16 cellular contexts compared by ENCODE assay signal in genomic region chr1:74571875-74572274, GRCh38. TPM values are rescaled to one million over a fixed set of nuclear protein-coding genes. Genes with fewer than 3 reads are reported as not detected.
"Had no signal": no experiment of that assay in that cellular context is flagged by ENCODE, and none has a peak within 500 bp of the region (broad histone marks: within the 10 kb centered on the region; RNA-seq: fewer than 3 reads in every experiment).

No MANE protein-coding gene starts in this region.

- H3K36me3 Mint-ChIP-seq: activated naive CD8-positive, alpha-beta T cell treated with anti-CD3 and anti-CD28 coated beads, Interleukin-2, amount 10 ng/mL, durations not matched to agents 7 days and 5 days had no signal

- ATAC-seq: activated CD4-positive, CD25-positive, alpha-beta regulatory T cell treated with anti-CD3 and anti-CD28 coated beads, Interleukin-2, amount 50 U/mL, for 24 hours; foreskin keratinocyte; sciatic nerve had no signal

- H3K4me1 ChIP-seq: foreskin keratinocyte, spleen, thyroid gland, uterus had no signal

- H3K27me3 ChIP-seq: foreskin keratinocyte, ovary, spleen, thyroid gland, uterus had no signal

- H3K27ac ChIP-seq: foreskin keratinocyte, ovary, spleen, thyroid gland, uterus had no signal

- DNase-seq: activated naive CD4-positive, alpha-beta T cell; activated naive CD8-positive, alpha-beta T cell treated with anti-CD3 and anti-CD28 coated beads, Interleukin-2, amount 10 ng/mL, durations not matched to agents 7 days and 5 days; aorta; effector memory CD4-positive, alpha-beta T cell; foreskin keratinocyte; ovary; spleen; thyroid gland; uterus had no signal

- H3K27me3 Mint-ChIP-seq: activated naive CD8-positive, alpha-beta T cell treated with anti-CD3 and anti-CD28 coated beads, Interleukin-2, amount 10 ng/mL, durations not matched to agents 7 days and 5 days had no signal

- H3K4me1 Mint-ChIP-seq: activated naive CD8-positive, alpha-beta T cell treated with anti-CD3 and anti-CD28 coated beads, Interleukin-2, amount 10 ng/mL, durations not matched to agents 7 days and 5 days had no signal

- H3K4me3 ChIP-seq: ovary, thyroid gland, uterus had no signal

- H3K9me3 Mint-ChIP-seq: activated naive CD8-positive, alpha-beta T cell treated with anti-CD3 and anti-CD28 coated beads, Interleukin-2, amount 10 ng/mL, durations not matched to agents 7 days and 5 days; activated T-helper 1 cell treated with anti-CD3 and anti-CD28 coated beads, Interleukin-12 subunit alpha, Interleukin-12 subunit beta, Interleukin-2, Interleukin-4 antibody, amounts not matched to agents 30 ng/mL and 10 ng/mL and 1 ng/mL, durations not matched to agents 14 hours and 24 hours and 36 hours had no signal

- H3K36me3 ChIP-seq: ovary, spleen, thyroid gland, uterus had no signal

- H3K4me3 Mint-ChIP-seq: activated naive CD8-positive, alpha-beta T cell treated with anti-CD3 and anti-CD28 coated beads, Interleukin-2, amount 10 ng/mL, durations not matched to agents 7 days and 5 days; activated T-helper 1 cell treated with anti-CD3 and anti-CD28 coated beads, Interleukin-12 subunit alpha, Interleukin-12 subunit beta, Interleukin-2, Interleukin-4 antibody, amounts not matched to agents 30 ng/mL and 10 ng/mL and 1 ng/mL, durations not matched to agents 14 hours and 24 hours and 36 hours had no signal

- H3K27ac Mint-ChIP-seq: activated naive CD8-positive, alpha-beta T cell treated with anti-CD3 and anti-CD28 coated beads, Interleukin-2, amount 10 ng/mL, durations not matched to agents 7 days and 5 days; activated T-helper 1 cell treated with anti-CD3 and anti-CD28 coated beads, Interleukin-12 subunit alpha, Interleukin-12 subunit beta, Interleukin-2, Interleukin-4 antibody, amounts not matched to agents 30 ng/mL and 10 ng/mL and 1 ng/mL, durations not matched to agents 14 hours and 24 hours and 36 hours had no signal

RNA-seq across cellular contexts. Expression of gene LRRC53, which starts 59.5 kb away (rescaled TPM):
- total RNA-seq: activated CD8-positive, alpha-beta memory T cell treated with anti-CD3 and anti-CD28 coated beads for 36 hours; activated naive CD8-positive, alpha-beta T cell treated with anti-CD3 and anti-CD28 coated beads, Interleukin-2, amount 10 ng/mL, durations not matched to agents 7 days and 5 days; activated T-helper 1 cell treated with anti-CD3 and anti-CD28 coated beads, Interleukin-12 subunit alpha, Interleukin-12 subunit beta, Interleukin-2, Interleukin-4 antibody, amounts not matched to agents 30 ng/mL and 10 ng/mL and 1 ng/mL, durations not matched to agents 14 hours and 24 hours and 36 hours; aorta; foreskin keratinocyte; lower leg skin; ovary; pulmonary artery endothelial cell; sciatic nerve; spleen; thyroid gland had no signal
- polyA plus RNA-seq: aorta, foreskin keratinocyte, neural cell, ovary, spleen had no signal
